13 cellular contexts compared by ENCODE assay signal in genomic region chr1:109926662-109927300, GRCh38. TPM values are rescaled to one million over a fixed set of nuclear protein-coding genes. Genes with fewer than 3 reads are reported as not detected.
A peak's percentile ranks its signal among the peaks of the same experiment; 100 is the strongest.
DNase-seq lines count a peak whose midpoint lies in the region; ATAC-seq, FAIRE-seq and TF ChIP-seq lines count a peak whose summit lies in the region.
"Had no signal": no experiment of that assay in that cellular context is flagged by ENCODE, and none has a peak within 500 bp of the region (broad histone marks: within the 10 kb centered on the region; RNA-seq: fewer than 3 reads in every experiment).

No MANE protein-coding gene starts in this region.

- peaks cover 5% of the 10 kb centered on the region for H3K4me1 Mint-ChIP-seq in activated CD4-positive, alpha-beta memory T cell treated with anti-CD3 and anti-CD28 coated beads, Interleukin-2, amount 10 ng/mL, durations not matched to agents 7 days and 5 days

- no peak overlapping the region for H3K4me2 ChIP-seq in SK-N-SH
- H3K4me2 ChIP-seq in mesenchymal stem cell (ENCODE audit: low read length, poor library complexity, severe bottlenecking): no peak overlapping the region

- H3K18ac ChIP-seq in mesenchymal stem cell (ENCODE audit: low read depth in 1 of 2, low read length in 2 of 2): peak overlapping the region in 1 of 2 experiments; percentile 7

- H3K27ac Mint-ChIP-seq in activated CD4-positive, alpha-beta memory T cell treated with anti-CD3 and anti-CD28 coated beads, Interleukin-2, amount 10 ng/mL, durations not matched to agents 7 days and 5 days: no peak overlapping the region

- no peak overlapping the region for H3K4me3 ChIP-seq in SK-N-SH (ENCODE audit: low read depth in 2 of 2, low read length in 1 of 2)
- H3K4me3 ChIP-seq in bronchial epithelial cell (ENCODE audit: low read depth, low read length): no peak overlapping the region
- H3K4me3 ChIP-seq in mesenchymal stem cell (ENCODE audit: insufficient read depth in 1 of 2, low read depth in 1 of 2, low read length in 2 of 2): no peak overlapping the region
- H3K4me3 ChIP-seq in transverse colon: no peak overlapping the region

- H4K8ac ChIP-seq in mesenchymal stem cell (ENCODE audit: low read length): peak overlapping the region; percentile 30

- H3K4me1 ChIP-seq in SK-N-SH (ENCODE audit: control insufficient read depth in 1 of 2, insufficient read depth in 2 of 2, low read depth in 1 of 2, low read length in 1 of 2) (peaks cover 0 to 37% of the 10 kb centered on the region in 2 experiments; a peak in 1 of 4 replicates), mesenchymal stem cell (ENCODE audit: control insufficient read depth, insufficient read depth, low read depth, low read length) (peaks cover 37% of the 10 kb centered on the region), transverse colon (peaks cover 29 to 55% (median 37%) of the 10 kb centered on the region in 4 donors)

- H3K36me3 ChIP-seq in SK-N-SH (replicated peaks in 1 of 2; ENCODE audit: control insufficient read depth in 1 of 2, insufficient read depth in 2 of 2, low read length in 1 of 2): peaks cover 7 to 38% of the 10 kb centered on the region in 2 experiments
- H3K36me3 ChIP-seq in bronchial epithelial cell (ENCODE audit: control insufficient read depth, insufficient read depth, low read length): peaks cover 7% of the 10 kb centered on the region
- peaks cover 81 to 82% of the 10 kb centered on the region in 2 experiments for H3K36me3 ChIP-seq in mesenchymal stem cell (ENCODE audit: control insufficient read depth in 1 of 2, insufficient read depth in 2 of 2, low read depth in 1 of 2, low read length in 2 of 2)
- H3K36me3 ChIP-seq in transverse colon: peaks cover 0 to 8% (median 0%) of the 10 kb centered on the region in 4 donors

- no peak overlapping the region for H3K9ac ChIP-seq in SK-N-SH
- no peak overlapping the region for H3K9ac ChIP-seq in mesenchymal stem cell (ENCODE audit: low read length)

- H3K4ac ChIP-seq in mesenchymal stem cell (ENCODE audit: low read depth in 1 of 2, low read length in 2 of 2): peak overlapping the region in 1 of 2 experiments; percentile 0

- no peak for TF ChIP-seq RAD21 in SK-N-SH (IDR thresholded peaks at IDR 0.05; ENCODE audit: low read length)

- no peak overlapping the region for H3K4me3 Mint-ChIP-seq in activated CD4-positive, alpha-beta memory T cell treated with anti-CD3 and anti-CD28 coated beads, Interleukin-2, amount 10 ng/mL, durations not matched to agents 7 days and 5 days

- H4K91ac ChIP-seq in mesenchymal stem cell (ENCODE audit: low read length): no peak overlapping the region

- in situ Hi-C loops in transverse colon (cut with MboI; ENCODE audit: low pct_ligation_motif_present in 1 of 4, low pct_unique_long_range_greater_than_20kb in 1 of 4, low sequenced_read_pairs in 3 of 4): loop anchor here in 1 of 4 donors (5.0 kb wide), 1 partner anchor 56 kb away; the partner anchor contains the start of gene AHCYL1

- H3K27me3 ChIP-seq in SK-N-SH (ENCODE audit: insufficient read depth) (no peaks in the 10 kb centered on the region), bronchial epithelial cell (ENCODE audit: control insufficient read depth, insufficient read depth, low read length) (no peaks in the 10 kb centered on the region), mesenchymal stem cell (ENCODE audit: control insufficient read depth in 1 of 2, insufficient read depth in 1 of 2, low read length in 2 of 2) (no peaks in the 10 kb centered on the region), transverse colon (no peaks in the 10 kb centered on the region)

- POLR2A ChIA-PET in SK-N-SH (lab: Yijun Ruan, JAX): no interaction called here
- POLR2A ChIA-PET in activated CD4-positive, alpha-beta memory T cell treated with anti-CD3 and anti-CD28 coated beads, Interleukin-2, amount 10 ng/mL, durations not matched to agents 7 days and 5 days (lab: Charles Lee): interaction anchor here (0.8 kb wide), 1 partner anchor 16 kb away, joined by 3 read pairs; the partner anchor contains the start of gene CSF1

- no peaks in the 10 kb centered on the region for H3K9me3 Mint-ChIP-seq in activated CD4-positive, alpha-beta memory T cell treated with anti-CD3 and anti-CD28 coated beads, Interleukin-2, amount 10 ng/mL, durations not matched to agents 7 days and 5 days

- no peak for TF ChIP-seq CTCF in SK-N-SH (IDR thresholded peaks at IDR 0.05)
- no peak for TF ChIP-seq CTCF in bronchial epithelial cell (IDR thresholded peaks at IDR 0.05; ENCODE audit: insufficient read depth, low read length, severe bottlenecking)
- TF ChIP-seq CTCF in transverse colon (IDR thresholded peaks at IDR 0.05): no peak

- no peak for TF ChIP-seq EP300 in SK-N-SH (IDR thresholded peaks at IDR 0.05; ENCODE audit: borderline replicate concordance in 1 of 2, low read depth in 1 of 2, low read length in 1 of 2)
- no peak for TF ChIP-seq EP300 in transverse colon (IDR thresholded peaks at IDR 0.05; ENCODE audit: low read depth)

- H3K27me3 Mint-ChIP-seq in activated CD4-positive, alpha-beta memory T cell treated with anti-CD3 and anti-CD28 coated beads, Interleukin-2, amount 10 ng/mL, durations not matched to agents 7 days and 5 days: no peaks in the 10 kb centered on the region

- no peak overlapping the region for H3K23ac ChIP-seq in mesenchymal stem cell (ENCODE audit: low read length in 2 of 2)

- CTCF ChIA-PET in SK-N-SH (lab: Yijun Ruan, JAX): no interaction called here
- CTCF ChIA-PET in activated CD4-positive, alpha-beta memory T cell treated with anti-CD3 and anti-CD28 coated beads, Interleukin-2, amount 10 ng/mL, durations not matched to agents 7 days and 5 days (lab: Charles Lee): no interaction called here

- H3K36me3 Mint-ChIP-seq in activated CD4-positive, alpha-beta memory T cell treated with anti-CD3 and anti-CD28 coated beads, Interleukin-2, amount 10 ng/mL, durations not matched to agents 7 days and 5 days (ENCODE audit: low read depth): peaks cover 79% of the 10 kb centered on the region

- H2BK5ac ChIP-seq in mesenchymal stem cell (ENCODE audit: low read depth, low read length, poor library complexity, severe bottlenecking): no peak overlapping the region

- H2AFZ ChIP-seq in SK-N-SH (ENCODE audit: low read depth) (no peak overlapping the region), mesenchymal stem cell (ENCODE audit: low read depth, low read length) (no peak overlapping the region)

- no peak for FAIRE-seq in bronchial epithelial cell (lab: Jason Lieb, UNC)
- FAIRE-seq: keratinocyte had no signal

- no peaks in the 10 kb centered on the region for H3K79me2 ChIP-seq in SK-N-SH (ENCODE audit: insufficient read depth)

- DNase-seq in SK-N-SH (no peak), bronchial epithelial cell (ENCODE audit: low read depth) (peak; percentile 79), mesenchymal stem cell (peak; percentile 91), transverse colon (no peak), iPS-NIHi7 (ENCODE audit: extremely low spot score) (no peak)
- no peak for DNase-seq in activated CD8-positive, alpha-beta memory T cell treated with anti-CD3 and anti-CD28 coated beads for 24 hours
- no peak for DNase-seq in activated CD4-positive, alpha-beta memory T cell treated with anti-CD3 and anti-CD28 coated beads, Interleukin-2, amount 10 ng/mL, durations not matched to agents 7 days and 5 days
- DNase-seq: 8988T; activated effector memory CD4-positive, alpha-beta T cell treated with anti-CD3 and anti-CD28 coated beads, Interleukin-2, amount 50 U/mL, for 16 hours; effector CD4-positive, alpha-beta T cell had no signal

- 96% methylated on average over 2 of the region's 2 CpGs for WGBS in SK-N-SH (ENCODE audit: low lambda C conversion rate)
- WGBS in mesenchymal stem cell: 84% methylated on average over 2 of the region's 2 CpGs
- 69% methylated on average over 2 of the region's 2 CpGs; no CpG with 5 or more reads in 1 of the 2 donors for WGBS in transverse colon (ENCODE audit: low coverage in 1 of 2), 2 donors

- H3K14ac ChIP-seq in mesenchymal stem cell (ENCODE audit: low read length in 2 of 2): peak overlapping the region in 1 of 2 experiments; percentile 28

- H3K79me1 ChIP-seq in mesenchymal stem cell (replicated peaks; ENCODE audit: low read length, poor library complexity, severe bottlenecking): peaks cover 5% of the 10 kb centered on the region

- H3K9me3 ChIP-seq in SK-N-SH (no peaks in the 10 kb centered on the region), mesenchymal stem cell (ENCODE audit: control insufficient read depth, low read length) (peaks cover 9% of the 10 kb centered on the region), transverse colon (no peaks in the 10 kb centered on the region)

- no peak for TF ChIP-seq POLR2A in transverse colon (IDR thresholded peaks at IDR 0.05)

- H2BK12ac ChIP-seq in mesenchymal stem cell (ENCODE audit: low read length in 2 of 2): peak overlapping the region; percentile 15 to 28

- intact Hi-C loops in transverse colon (cut with DNase I; ENCODE audit: low total_unique reads): loop anchor here (10.0 kb wide), 1 partner anchor 58 kb away; the partner anchor contains the start of gene AHCYL1

- peak overlapping the region; percentile 44 for H2BK15ac ChIP-seq in mesenchymal stem cell (ENCODE audit: low read depth, poor library complexity, severe bottlenecking)

- H4K20me1 ChIP-seq in SK-N-SH (ENCODE audit: insufficient read depth): no peaks in the 10 kb centered on the region

- no peak overlapping the region for H2BK120ac ChIP-seq in mesenchymal stem cell (ENCODE audit: low read depth, low read length)

- H3K9me2 ChIP-seq in SK-N-SH: no peaks in the 10 kb centered on the region

- H2AK5ac ChIP-seq in mesenchymal stem cell (ENCODE audit: low read length, severe bottlenecking): no peak overlapping the region

- H3K27ac ChIP-seq in SK-N-SH (ENCODE audit: low read depth in 2 of 2, low read length in 1 of 2) (no peak overlapping the region), mesenchymal stem cell (ENCODE audit: low read length, poor library complexity, severe bottlenecking) (no peak overlapping the region), transverse colon (peak overlapping the region; percentile 56 to 85 (median 74))
- H3K27ac ChIP-seq: VCaP had no signal

- no peak for ATAC-seq in SK-N-SH treated with all-trans-retinoic acid at 6 μM for 48 hours

- H3F3A ChIP-seq in SK-N-SH (replicated peaks; ENCODE audit: insufficient read depth): no peaks in the 10 kb centered on the region

RNA-seq across cellular contexts. Expression of gene CSF1, which starts 16.1 kb away (rescaled TPM):
- polyA plus RNA-seq in SK-N-SH (2012; rRNA removed): 25.3 and 31.9 TPM in 2 replicates
- polyA plus RNA-seq in SK-N-SH (2012; cell fraction: cytosol; rRNA removed): 20.4 and 32.3 TPM in 2 replicates
- 48.4 and 52.0 TPM in 2 replicates for polyA plus RNA-seq in SK-N-SH (2012; cell fraction: nucleus; rRNA removed)
- 1.1 and 1.3 TPM in 2 replicates for total RNA-seq in bronchial epithelial cell
- polyA plus RNA-seq in mesenchymal stem cell (2013, experiment 1 of 2): 111 TPM
- polyA plus RNA-seq in mesenchymal stem cell (2013, experiment 2 of 2): 109 TPM
- total RNA-seq in transverse colon: 10 to 100 TPM in 3 of 4 donors, 1 to 10 TPM in 1; 9.7 to 63.1 (median 14.4) TPM
- total RNA-seq in activated CD4-positive, alpha-beta memory T cell treated with anti-CD3 and anti-CD28 coated beads, Interleukin-2, amount 10 ng/mL, durations not matched to agents 7 days and 5 days: 10 to 100 TPM; 89.4 to 94.2 TPM

RNA-seq across cellular contexts. Expression of gene AHCYL1, which starts 57.8 kb away (rescaled TPM):
- 39.7 and 49.0 TPM in 2 replicates for polyA plus RNA-seq in SK-N-SH (2012; rRNA removed)
- polyA plus RNA-seq in SK-N-SH (2012; cell fraction: cytosol; rRNA removed): 46.8 and 49.0 TPM in 2 replicates
- polyA plus RNA-seq in SK-N-SH (2012; cell fraction: nucleus; rRNA removed): 47.8 and 72.0 TPM in 2 replicates
- total RNA-seq in bronchial epithelial cell (31.6 and 75.1 TPM in 2 replicates), transverse colon (10 to 100 TPM; 31.8 to 71.5 (median 51.3) TPM)
- polyA plus RNA-seq in mesenchymal stem cell (2013, experiment 1 of 2): 84.2 TPM
- 86.4 TPM for polyA plus RNA-seq in mesenchymal stem cell (2013, experiment 2 of 2)
- 10 to 100 TPM; 56.5 to 57.0 TPM for total RNA-seq in activated CD4-positive, alpha-beta memory T cell treated with anti-CD3 and anti-CD28 coated beads, Interleukin-2, amount 10 ng/mL, durations not matched to agents 7 days and 5 days

Comparison
In these comparisons a context has a peak if more than half of its experiments do, and no peak if none do; other contexts are left out.
1. DNase-seq: peak in bronchial epithelial cell (single experiment) and mesenchymal stem cell (single experiment); none in SK-N-SH (single experiment), transverse colon (single experiment), activated CD8-positive, alpha-beta memory T cell treated with anti-CD3 and anti-CD28 coated beads for 24 hours (single experiment), iPS-NIHi7 (single experiment) and activated CD4-positive, alpha-beta memory T cell treated with anti-CD3 and anti-CD28 coated beads, Interleukin-2, amount 10 ng/mL, durations not matched to agents 7 days and 5 days (single experiment).
2. H3K27ac ChIP-seq: peak in transverse colon (4 of 4); none in SK-N-SH (0 of 2) and mesenchymal stem cell (single experiment).